1 cellular context compared by ENCODE assay signal in genomic region chr4:185534850-185535761, GRCh38.
TF ChIP-seq lines count a peak whose summit lies in the region.

TSS of gene PDLIM3 (minus strand) at chr4:185535507. CDS start at chr4:185535434, 73 bp downstream.

TF ChIP-seq in K562, 482 proteins besides CTCF, POLR2A, EP300 and RAD21 (continued from another document):
- TF ChIP-seq ATF3 (IDR thresholded peaks at IDR 0.05) (peak; percentile 84), ATF3 (CRISPR knock-in tag; conservative IDR thresholded peaks at IDR 0.05) (no peak), MNT (conservative IDR thresholded peaks at IDR 0.05) (no peak), CREBBP (IDR thresholded peaks at IDR 0.05; ENCODE audit: low read depth, low read length) (no peak), EWSR1 (IDR thresholded peaks at IDR 0.05; ENCODE audit: borderline replicate concordance, low read depth, partially characterized antibody) (no peak), ADNP (tag; IDR thresholded peaks at IDR 0.05) (no peak), TCF15 (CRISPR knock-in tag; IDR thresholded peaks at IDR 0.05) (no peak)
